ENCODE assay signal across 3 cellular contexts in genomic region chr16:2108446-2109270, GRCh38. TPM values are rescaled to one million over a fixed set of nuclear protein-coding genes. Genes with fewer than 3 reads are reported as not detected.
"Had no signal": no experiment of that assay in that cellular context is flagged by ENCODE, and none has a peak within 500 bp of the region (broad histone marks: within the 10 kb centered on the region; RNA-seq: fewer than 3 reads in every experiment).

No MANE protein-coding gene starts in this region.

RNA-seq across cellular contexts. Expression of gene RAB26, which starts 39.8 kb away (rescaled TPM):
- total RNA-seq: activated B cell treated with CpG ODN at 0.5 μM for 24 hours; activated naive CD4-positive, alpha-beta T cell treated with anti-CD3 and anti-CD28 coated beads for 36 hours; activated T-cell treated with anti-CD3 and anti-CD28 coated beads, Interleukin-2, amount 50 U/mL, for 4 hours had no signal
